ENCODE assay signal across 10 cellular contexts in the genomic region with DNA sequence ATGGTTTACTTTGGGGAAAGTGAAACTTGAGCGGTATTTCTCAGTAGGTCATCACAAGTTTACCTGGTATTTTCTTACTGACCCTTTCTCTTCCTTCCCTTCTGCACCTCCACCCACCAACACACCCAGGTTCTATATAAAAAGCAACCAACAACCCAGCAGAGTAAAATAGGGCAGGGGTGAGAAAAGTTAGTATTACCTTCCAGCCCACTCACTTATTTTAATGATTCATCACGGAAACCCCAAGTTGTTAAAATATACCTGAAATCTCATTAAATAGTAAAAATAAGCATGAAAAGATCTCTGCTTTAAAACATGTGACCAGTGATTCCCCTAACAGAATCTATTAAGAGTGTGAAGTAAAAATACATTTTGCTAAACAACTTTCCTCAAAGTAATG.
DNase-seq lines count a peak whose midpoint lies in the region; ATAC-seq and TF ChIP-seq lines count a peak whose summit lies in the region.
"Had no signal": no experiment of that assay in that cellular context is flagged by ENCODE, and none has a peak within 500 bp of the region (broad histone marks: within the 10 kb centered on the region; RNA-seq: fewer than 3 reads in every experiment).

No MANE protein-coding gene starts in this region.

- H3K9me3 Mint-ChIP-seq in effector memory CD8-positive, alpha-beta T cell: no peaks in the 10 kb centered on the region

- H3K36me3 Mint-ChIP-seq in effector memory CD8-positive, alpha-beta T cell (ENCODE audit: insufficient read depth): peaks cover 2% of the 10 kb centered on the region

- H3K27ac ChIP-seq in RWPE1: no peak overlapping the region

- peaks cover 21 to 27% of the 10 kb centered on the region in 2 donors for H3K4me1 Mint-ChIP-seq in effector memory CD8-positive, alpha-beta T cell (ENCODE audit: low read depth in 2 of 2)

- in situ Hi-C loops in ACHN (cut with HindIII; ENCODE audit: low pct_ligation_motif_present, low pct_unique_long_range_greater_than_20kb, low sequenced_read_pairs): no loop called here

- CTCF ChIA-PET in RWPE1 (lab: Yijun Ruan, JAX): no interaction called here

- POLR2A ChIA-PET in RWPE1 (lab: Yijun Ruan, JAX; ENCODE audit: low non-redundant PET): no interaction called here

- no peak for TF ChIP-seq CTCF in RWPE1 (conservative IDR thresholded peaks at IDR 0.05; ENCODE audit: low read depth)

- ATAC-seq in GM18868 (IDR thresholded peaks at IDR 0.05; ENCODE audit: unreplicated experiment) (peak; percentile 94), GM21526 (IDR thresholded peaks at IDR 0.05; ENCODE audit: low FRiP score, unreplicated experiment) (peak; percentile 75), HG03196 (IDR thresholded peaks at IDR 0.05; ENCODE audit: unreplicated experiment) (peak; percentile 92)
- peak; percentile 52 for ATAC-seq in effector memory CD8-positive, alpha-beta T cell (replicated peaks)
- ATAC-seq: left lobe of liver had no signal

- peak overlapping the region; percentile 84 to 89 for H3K27ac Mint-ChIP-seq in effector memory CD8-positive, alpha-beta T cell

- no peaks in the 10 kb centered on the region for H3K27me3 Mint-ChIP-seq in effector memory CD8-positive, alpha-beta T cell

- no peak for DNase-seq in effector memory CD8-positive, alpha-beta T cell
- DNase-seq in RWPE1 (ENCODE audit: low spot score) (no peak), ACHN (no peak), COR-L47 (lab: John Stamatoyannopoulos, UW) (no peak)
- DNase-seq: activated effector memory CD4-positive, alpha-beta T cell treated with anti-CD3 and anti-CD28 coated beads, Interleukin-2, amount 50 U/mL, for 16 hours; GF-D8 had no signal

- peak overlapping the region; percentile 66 to 67 for H3K4me3 Mint-ChIP-seq in effector memory CD8-positive, alpha-beta T cell
